Comparison of ENCODE assay signal across 28 cellular contexts in the genomic region with DNA sequence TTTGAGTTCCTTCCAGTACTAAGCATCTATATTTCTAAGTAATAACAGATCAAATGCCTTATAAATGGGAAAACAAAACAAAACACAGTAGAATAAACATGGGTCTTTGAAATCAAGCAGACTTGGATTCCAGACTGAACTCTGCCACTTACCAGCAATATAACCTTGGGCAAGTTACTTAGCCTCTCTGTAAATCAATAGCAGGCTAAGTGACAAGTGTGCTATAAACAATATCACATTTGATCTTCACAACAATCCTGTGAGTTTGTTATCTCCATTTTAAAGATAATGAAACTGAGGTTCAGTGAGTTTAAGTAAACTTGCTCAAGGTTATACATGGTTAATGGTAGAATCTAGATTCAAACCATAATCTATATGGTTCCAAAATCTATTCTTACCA.
"Had no signal": no experiment of that assay in that cellular context is flagged by ENCODE, and none has a peak within 500 bp of the region (broad histone marks: within the 10 kb centered on the region; RNA-seq: fewer than 3 reads in every experiment).

No MANE protein-coding gene starts in this region.

- H3K4me1 ChIP-seq: body of pancreas, colonic mucosa, esophagus squamous epithelium, gastroesophageal sphincter had no signal

- H3K9me3 ChIP-seq: body of pancreas, colonic mucosa, esophagus squamous epithelium, gastroesophageal sphincter had no signal

- H3K4me3 ChIP-seq: body of pancreas, colonic mucosa, esophagus squamous epithelium, gastroesophageal sphincter had no signal

- H3K36me3 ChIP-seq: colonic mucosa, esophagus squamous epithelium, gastroesophageal sphincter, WERI-Rb-1 had no signal

- ATAC-seq: activated CD4-positive, CD25-positive, alpha-beta regulatory T cell treated with anti-CD3 and anti-CD28 coated beads, Interleukin-2, amount 50 U/mL, for 24 hours; activated CD8-positive, alpha-beta T cell treated with anti-CD3 and anti-CD28 coated beads for 36 hours; activated T-cell treated with anti-CD3 and anti-CD28 coated beads, Interleukin-2, amount 50 U/mL, for 4 hours; activated T-helper 17 cell treated with anti-CD3 and anti-CD28 coated beads, Interleukin-2, amount 50 U/mL, for 72 hours; body of pancreas; gastroesophageal sphincter; T-helper 17 cell had no signal

- H3K27ac ChIP-seq: body of pancreas, colonic mucosa, epithelial cell of prostate, esophagus squamous epithelium, gastroesophageal sphincter, WERI-Rb-1 had no signal

- DNase-seq: activated B cell treated with CpG ODN at 0.5 μM for 24 hours; activated CD4-positive, alpha-beta T cell treated with anti-CD3 and anti-CD28 coated beads for 48 hours; activated CD4-positive, alpha-beta T cell treated with anti-CD3 and anti-CD28 coated beads, Interleukin-2, amount 50 U/mL, for 1 hour; activated CD4-positive, alpha-beta T cell treated with anti-CD3 and anti-CD28 coated beads, Interleukin-2, amount 50 U/mL, for 48 hours; activated CD8-positive, alpha-beta memory T cell treated with anti-CD3 and anti-CD28 coated beads for 24 hours; activated CD8-positive, alpha-beta T cell treated with anti-CD3 and anti-CD28 coated beads for 36 hours; activated effector memory CD4-positive, alpha-beta T cell treated with Interleukin-2 at 50 U/mL for 16 hours; activated gamma-delta T cell treated with Interleukin-2 at 50 U/mL for 16 hours; activated naive CD4-positive, alpha-beta T cell treated with anti-CD3 and anti-CD28 coated beads, Interleukin-2, amount 50 U/mL, for 16 hours; activated naive CD4-positive, alpha-beta T cell treated with Interleukin-2 at 50 U/mL for 16 hours; activated T-cell treated with anti-CD3 and anti-CD28 coated beads, Interleukin-2, amount 50 U/mL, for 4 hours; amniotic stem cell; anterior cingulate cortex; body of pancreas; caudate nucleus; colonic mucosa; effector CD8-positive, alpha-beta T cell; esophagus squamous epithelium; foreskin melanocyte; T-helper 1 cell; T-helper 17 cell; T1000; WERI-Rb-1 had no signal

- FAIRE-seq: endometrium had no signal

- H3K27me3 ChIP-seq: body of pancreas, colonic mucosa, esophagus squamous epithelium, gastroesophageal sphincter had no signal
